Comparison of ENCODE assay signal across 8 cellular contexts in the genomic region with DNA sequence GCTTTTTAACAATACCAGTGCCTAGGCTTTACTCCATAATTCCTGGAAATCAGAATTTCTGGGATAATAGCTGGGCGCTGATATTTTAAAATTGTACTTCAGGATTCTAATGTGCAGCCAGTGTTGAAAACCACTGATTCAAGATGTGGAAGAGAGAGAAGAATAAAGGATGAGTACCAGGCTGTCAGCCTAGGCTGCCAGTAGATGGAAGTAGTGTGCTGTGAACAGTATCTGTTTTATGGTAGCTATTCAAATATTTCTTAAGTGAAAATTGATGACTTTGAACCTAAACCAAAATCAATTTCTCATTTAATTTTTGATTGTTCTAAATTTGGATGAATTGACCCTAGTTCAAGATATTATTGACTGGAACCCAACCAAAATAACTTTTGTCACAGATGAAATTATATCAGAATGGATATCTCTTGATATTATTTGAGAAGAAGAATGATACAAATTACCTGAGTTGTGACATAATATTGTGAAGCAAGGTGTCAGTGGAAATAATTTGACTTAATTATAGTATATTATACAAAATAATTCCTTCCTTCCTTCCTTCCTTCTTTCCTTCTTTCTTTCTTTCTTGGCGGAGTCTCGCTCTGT.
DNase-seq lines count a peak whose midpoint lies in the region; ATAC-seq, FAIRE-seq and TF ChIP-seq lines count a peak whose summit lies in the region.

No MANE protein-coding gene starts in this region.

- H3K36me3 ChIP-seq in WERI-Rb-1, result no peaks in the 10 kb centered on the region

- H3K4me3 ChIP-seq in WERI-Rb-1 (ENCODE audit: low read depth, low read length), result no peak overlapping the region

- no peaks in the 10 kb centered on the region for H3K9me3 ChIP-seq in WERI-Rb-1 (ENCODE audit: severe bottlenecking)

- DNase-seq in Ammon's horn (ENCODE audit: low spot score) (peak; percentile 77), GM12891 (ENCODE audit: insufficient read length, low spot score) (no peak), NCI-H146 (lab: John Stamatoyannopoulos, UW) (peak; percentile 29), WERI-Rb-1 (peak; percentile 18), globus pallidus (ENCODE audit: low spot score) (peak; percentile 42), sciatic nerve (ENCODE audit: low spot score) (no peak)

- peak; percentile 64 for TF ChIP-seq CTCF in WERI-Rb-1 (IDR thresholded peaks at IDR 0.05; ENCODE audit: low read depth, low read length)

- FAIRE-seq in GM12891 (lab: Jason Lieb, UNC), result peak; percentile 90

- ATAC-seq in sciatic nerve (peak; percentile 83), GM21528 (IDR thresholded peaks at IDR 0.05; ENCODE audit: low FRiP score, unreplicated experiment) (no peak), HG03139 (IDR thresholded peaks at IDR 0.05; ENCODE audit: unreplicated experiment) (no peak)

- H3K27ac ChIP-seq in WERI-Rb-1, result no peak overlapping the region

- H3K27me3 ChIP-seq in WERI-Rb-1 (ENCODE audit: insufficient read depth, low read depth, severe bottlenecking), result no peaks in the 10 kb centered on the region

- TF ChIP-seq POLR2A in GM12891 (IDR thresholded peaks at IDR 0.05; ENCODE audit: low read depth, low read length), result no peak

- intact Hi-C loops in sciatic nerve (cut with DNase I), result no loop called here

TF ChIP-seq in GM12891, 5 proteins besides CTCF, POLR2A, EP300 and RAD21:
- TF ChIP-seq POLR2AphosphoS5 (IDR thresholded peaks at IDR 0.05; ENCODE audit: low read depth, low read length) (no peak), SPI1 (IDR thresholded peaks at IDR 0.05; ENCODE audit: low read depth, low read length) (no peak), PAX5 (IDR thresholded peaks at IDR 0.05; ENCODE audit: insufficient read depth, low read length, severe bottlenecking) (no peak), POU2F2 (IDR thresholded peaks at IDR 0.05; ENCODE audit: low read depth, low read length) (no peak), TAF1 (IDR thresholded peaks at IDR 0.05; ENCODE audit: low read depth, low read length) (no peak)

Comparison
In these comparisons a context has a peak if more than half of its experiments do, and no peak if none do; other contexts are left out.
1. DNase-seq: peak in Ammon's horn (single experiment), NCI-H146 (single experiment), WERI-Rb-1 (single experiment) and globus pallidus (single experiment); none in GM12891 (single experiment) and sciatic nerve (single experiment).